In the genomic region with DNA sequence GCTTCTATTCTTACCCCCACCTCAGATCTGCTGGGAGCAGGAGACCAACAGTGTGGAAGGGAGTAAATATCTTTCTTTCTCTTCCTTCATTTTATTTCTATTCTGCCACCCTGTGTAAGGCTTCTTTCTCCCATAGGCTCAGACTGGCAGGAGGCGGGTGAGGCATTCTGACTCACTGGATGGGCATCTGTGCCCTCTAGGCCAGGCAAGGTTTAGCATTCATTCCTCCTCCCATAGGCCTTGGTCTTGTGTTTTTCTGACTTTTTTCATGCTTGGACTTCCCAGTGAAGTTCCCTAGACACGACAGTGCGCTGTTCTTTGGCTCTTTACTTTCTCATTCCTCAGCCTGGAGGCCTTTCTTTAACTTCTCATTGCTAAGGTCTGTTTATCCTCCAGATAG, we compare ENCODE assay signal across 12 cellular contexts.
DNase-seq lines count a peak whose midpoint lies in the region; ATAC-seq and TF ChIP-seq lines count a peak whose summit lies in the region.
"Had no signal": no experiment of that assay in that cellular context is flagged by ENCODE, and none has a peak within 500 bp of the region (broad histone marks: within the 10 kb centered on the region; RNA-seq: fewer than 3 reads in every experiment).

No MANE protein-coding gene starts in this region.

- CTCF ChIA-PET in mammary epithelial cell (lab: Charles Lee; ENCODE audit: low non-redundant PET) = no interaction called here

- H3K9ac ChIP-seq in mammary epithelial cell (ENCODE audit: insufficient read depth, low read length) = peak overlapping the region; percentile 24
- H3K9ac ChIP-seq: parathyroid adenoma had no signal

- DNase-seq in Caki2 (ENCODE audit: low read depth) (peak; percentile 86), LoVo (ENCODE audit: low spot score) (peak; percentile 60), mammary epithelial cell (peak; percentile 77), lower lobe of right lung (no peak), erythroblast (lab: John Stamatoyannopoulos, UW) (no peak), activated T-cell treated with anti-CD3 and anti-CD28 coated beads for 4 hours (no peak), NCI-H345 treated with DMSO at 0.1 percent for 48 hours (lab: John Stamatoyannopoulos, UW; ENCODE audit: unreplicated experiment) (no peak)
- DNase-seq: brain microvascular endothelial cell; CD4-positive, CD25-positive, alpha-beta regulatory T cell; NCI-H1092 had no signal

- H3K36me3 ChIP-seq in mammary epithelial cell (ENCODE audit: insufficient read depth, low read length) = no peaks in the 10 kb centered on the region
- peaks cover 10% of the 10 kb centered on the region for H3K36me3 ChIP-seq in lower lobe of right lung
- H3K36me3 ChIP-seq: brain microvascular endothelial cell had no signal

- in situ Hi-C loops in Caki2 (cut with HindIII; ENCODE audit: low pct_unique_long_range_greater_than_20kb, low sequenced_read_pairs) = no loop called here
- in situ Hi-C loops in mammary epithelial cell (cut with MboI; ENCODE audit: low sequenced_read_pairs in 2 of 2) = no loop called here

- TF ChIP-seq CTCF in mammary epithelial cell (conservative IDR thresholded peaks at IDR 0.05 in 1 of 2, IDR thresholded peaks at IDR 0.05 in 1 of 2; ENCODE audit: extremely low read depth in 1 of 2, insufficient read depth in 1 of 2, low read depth in 1 of 2, low read length in 2 of 2) (no peak), lower lobe of right lung (IDR thresholded peaks at IDR 0.05) (no peak)

- ATAC-seq in lower lobe of right lung (peak; percentile 38 to 48), GM21381 (IDR thresholded peaks at IDR 0.05; ENCODE audit: unreplicated experiment) (no peak)

- H4K20me1 ChIP-seq in mammary epithelial cell (ENCODE audit: insufficient read depth, low read length) = no peaks in the 10 kb centered on the region

- H3K4me2 ChIP-seq in mammary epithelial cell (ENCODE audit: insufficient read depth, low read depth, low read length) = peak overlapping the region; percentile 58

- H3K4me3 ChIP-seq in mammary epithelial cell (replicated peaks in 1 of 3; ENCODE audit: insufficient read depth in 1 of 3, low read depth in 2 of 3, low read length in 3 of 3) (no peak overlapping the region), lower lobe of right lung (no peak overlapping the region)

- H2AFZ ChIP-seq in mammary epithelial cell (ENCODE audit: low read depth, low read length) = peak overlapping the region; percentile 81
- H2AFZ ChIP-seq: parathyroid adenoma had no signal

- H3K27me3 ChIP-seq in mammary epithelial cell (ENCODE audit: insufficient read depth, low read length) = no peaks in the 10 kb centered on the region
- no peaks in the 10 kb centered on the region for H3K27me3 ChIP-seq in lower lobe of right lung (ENCODE audit: low read depth)
- H3K27me3 ChIP-seq: brain microvascular endothelial cell had no signal

- H3K9me3 ChIP-seq in mammary epithelial cell (replicated peaks; ENCODE audit: insufficient read depth, low read length) (no peaks in the 10 kb centered on the region), lower lobe of right lung (no peaks in the 10 kb centered on the region)

- no peaks in the 10 kb centered on the region for H3K79me2 ChIP-seq in mammary epithelial cell (ENCODE audit: insufficient read depth, low read length)
- H3K79me2 ChIP-seq: parathyroid adenoma had no signal

- H3K27ac ChIP-seq in mammary epithelial cell (ENCODE audit: insufficient read depth, low read depth, low read length) = peak overlapping the region; percentile 52
- no peak overlapping the region for H3K27ac ChIP-seq in lower lobe of right lung
- H3K27ac ChIP-seq: brain microvascular endothelial cell, parathyroid adenoma had no signal

- peaks cover 25% of the 10 kb centered on the region for H3K4me1 ChIP-seq in mammary epithelial cell (ENCODE audit: insufficient read depth, low read length)
- peaks cover 22% of the 10 kb centered on the region for H3K4me1 ChIP-seq in lower lobe of right lung
- H3K4me1 ChIP-seq: parathyroid adenoma had no signal

- 18% methylated on average over 3 of the region's 3 CpGs for WGBS in mammary epithelial cell (ENCODE audit: low coverage, missing lambda C conversion rate)

- intact Hi-C loops in mammary epithelial cell (cut with micrococcal nuclease) (loop anchor here (1.0 kb wide), 1 partner anchor 21 kb away; no protein-coding TSS in a partner anchor), lower lobe of right lung (cut with DNase I) (no loop called here)

- BruUV-seq in mammary epithelial cell (replicated peaks; lab: Mats Ljungman, UMichigan) = no TSS peak

- TF ChIP-seq POLR2A in erythroblast (IDR thresholded peaks at IDR 0.05; ENCODE audit: low read length) = no peak

- dilution Hi-C loops in mammary epithelial cell (cut with HindIII; ENCODE audit: low sequenced_read_pairs) = no loop called here

Comparison
In these comparisons a context has a peak if more than half of its experiments do, and no peak if none do; other contexts are left out.
1. DNase-seq: peak in Caki2 (single experiment), LoVo (single experiment) and mammary epithelial cell (single experiment); none in lower lobe of right lung (single experiment), erythroblast (0 of 2), activated T-cell treated with anti-CD3 and anti-CD28 coated beads for 4 hours (single experiment) and NCI-H345 treated with DMSO at 0.1 percent for 48 hours (single experiment).